36 cellular contexts compared by ENCODE assay signal in the genomic region with DNA sequence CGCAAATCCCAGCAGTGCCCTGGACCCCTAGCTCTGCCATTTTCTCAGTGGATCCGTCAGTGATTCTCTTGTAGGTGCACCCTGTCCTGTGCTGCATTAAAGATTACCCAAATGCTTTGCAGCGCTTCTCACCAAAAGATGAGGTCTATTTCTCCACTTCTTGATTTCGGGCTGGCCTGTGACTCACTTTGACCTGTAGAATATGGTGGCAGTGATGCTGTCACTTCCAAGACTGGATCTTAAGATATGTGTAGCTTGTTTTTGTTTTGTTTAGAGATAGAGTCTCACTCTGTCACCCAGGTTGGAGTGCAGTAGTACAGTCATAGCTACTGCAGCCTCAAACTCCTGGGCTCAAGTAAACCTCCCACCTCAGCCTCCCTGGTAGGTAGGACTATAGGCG.
"Had no signal": no experiment of that assay in that cellular context is flagged by ENCODE, and none has a peak within 500 bp of the region (broad histone marks: within the 10 kb centered on the region; RNA-seq: fewer than 3 reads in every experiment).

No MANE protein-coding gene starts in this region.

- H3K4me3 ChIP-seq: adrenal gland, ascending aorta, breast epithelium, cardiac muscle cell, colonic mucosa had no signal

- H3K4me1 ChIP-seq: adrenal gland, ascending aorta, breast epithelium, colonic mucosa had no signal

- H3K4me3 Mint-ChIP-seq: activated CD4-positive, alpha-beta memory T cell treated with anti-CD3 and anti-CD28 coated beads for 36 hours; activated CD4-positive, alpha-beta T cell treated with anti-CD3 and anti-CD28 coated beads for 36 hours; activated CD4-positive, alpha-beta T cell treated with anti-CD3 and anti-CD28 coated beads, Interleukin-2, amount 10 ng/mL, durations not matched to agents 24 days and 14 days; activated CD8-positive, alpha-beta memory T cell treated with anti-CD3 and anti-CD28 coated beads, Interleukin-2, amount 10 ng/mL, durations not matched to agents 7 days and 5 days; activated CD8-positive, alpha-beta T cell treated with anti-CD3 and anti-CD28 coated beads, Interleukin-2, amount 10 ng/mL, durations not matched to agents 7 days and 5 days; activated naive CD4-positive, alpha-beta T cell treated with anti-CD3 and anti-CD28 coated beads for 36 hours; activated naive CD4-positive, alpha-beta T cell treated with anti-CD3 and anti-CD28 coated beads, Interleukin-2, amount 50 U/mL, for 24 hours; activated naive CD8-positive, alpha-beta T cell treated with anti-CD3 and anti-CD28 coated beads for 36 hours; activated naive CD8-positive, alpha-beta T cell treated with anti-CD3 and anti-CD28 coated beads, Interleukin-2, amount 50 U/mL, for 24 hours; activated T-cell treated with anti-CD3 and anti-CD28 coated beads, Interleukin-2, amount 50 U/mL, for 24 hours; activated T-cell treated with anti-CD3 and anti-CD28 coated beads, Interleukin-2, amount 50 U/mL, for 72 hours; brain; dendritic cell treated with granulocyte-macrophage colony-stimulating factor and Interleukin-4, amounts not matched to agents 40 ng/mL and 50 ng/mL, for 4 days; effector memory CD8-positive, alpha-beta T cell; T-helper 17 cell; T-helper 2 cell treated with Interferon-gamma antibody and Interleukin-4, amounts not matched to agents 5 μg/mL and 100 μg/mL, for 36 hours had no signal

- H3K27me3 ChIP-seq: adrenal gland, ascending aorta, breast epithelium, cardiac muscle cell, colonic mucosa had no signal

- FAIRE-seq: endometrium, endothelial cell of umbilical vein, frontal cortex had no signal

- H3K9me3 ChIP-seq: adrenal gland, ascending aorta, breast epithelium, colonic mucosa had no signal

- H3K27ac Mint-ChIP-seq: activated CD4-positive, alpha-beta memory T cell treated with anti-CD3 and anti-CD28 coated beads for 36 hours; activated CD4-positive, alpha-beta T cell treated with anti-CD3 and anti-CD28 coated beads for 36 hours; activated CD4-positive, alpha-beta T cell treated with anti-CD3 and anti-CD28 coated beads, Interleukin-2, amount 10 ng/mL, durations not matched to agents 24 days and 14 days; activated CD8-positive, alpha-beta memory T cell treated with anti-CD3 and anti-CD28 coated beads, Interleukin-2, amount 10 ng/mL, durations not matched to agents 7 days and 5 days; activated CD8-positive, alpha-beta T cell treated with anti-CD3 and anti-CD28 coated beads, Interleukin-2, amount 10 ng/mL, durations not matched to agents 7 days and 5 days; activated naive CD4-positive, alpha-beta T cell treated with anti-CD3 and anti-CD28 coated beads for 36 hours; activated naive CD4-positive, alpha-beta T cell treated with anti-CD3 and anti-CD28 coated beads, Interleukin-2, amount 50 U/mL, for 24 hours; activated naive CD8-positive, alpha-beta T cell treated with anti-CD3 and anti-CD28 coated beads for 36 hours; activated naive CD8-positive, alpha-beta T cell treated with anti-CD3 and anti-CD28 coated beads, Interleukin-2, amount 50 U/mL, for 24 hours; activated T-cell treated with anti-CD3 and anti-CD28 coated beads, Interleukin-2, amount 50 U/mL, for 24 hours; activated T-cell treated with anti-CD3 and anti-CD28 coated beads, Interleukin-2, amount 50 U/mL, for 72 hours; brain; dendritic cell treated with granulocyte-macrophage colony-stimulating factor and Interleukin-4, amounts not matched to agents 40 ng/mL and 50 ng/mL, for 4 days; effector memory CD8-positive, alpha-beta T cell; T-helper 17 cell; T-helper 2 cell treated with Interferon-gamma antibody and Interleukin-4, amounts not matched to agents 5 μg/mL and 100 μg/mL, for 36 hours had no signal

- H3K9me3 Mint-ChIP-seq: activated CD4-positive, alpha-beta memory T cell treated with anti-CD3 and anti-CD28 coated beads for 36 hours; activated CD4-positive, alpha-beta T cell treated with anti-CD3 and anti-CD28 coated beads, Interleukin-2, amount 10 ng/mL, durations not matched to agents 24 days and 14 days; activated naive CD4-positive, alpha-beta T cell treated with anti-CD3 and anti-CD28 coated beads for 36 hours; activated naive CD4-positive, alpha-beta T cell treated with anti-CD3 and anti-CD28 coated beads, Interleukin-2, amount 50 U/mL, for 24 hours; activated naive CD8-positive, alpha-beta T cell treated with anti-CD3 and anti-CD28 coated beads for 36 hours; activated naive CD8-positive, alpha-beta T cell treated with anti-CD3 and anti-CD28 coated beads, Interleukin-2, amount 50 U/mL, for 24 hours; activated T-cell treated with anti-CD3 and anti-CD28 coated beads, Interleukin-2, amount 50 U/mL, for 24 hours; activated T-cell treated with anti-CD3 and anti-CD28 coated beads, Interleukin-2, amount 50 U/mL, for 72 hours; dendritic cell treated with granulocyte-macrophage colony-stimulating factor and Interleukin-4, amounts not matched to agents 40 ng/mL and 50 ng/mL, for 4 days; effector memory CD8-positive, alpha-beta T cell; T-helper 2 cell treated with Interferon-gamma antibody and Interleukin-4, amounts not matched to agents 5 μg/mL and 100 μg/mL, for 36 hours had no signal

- ATAC-seq: activated CD4-positive, alpha-beta T cell treated with anti-CD3 and anti-CD28 coated beads for 36 hours; activated CD8-positive, alpha-beta memory T cell treated with anti-CD3 and anti-CD28 coated beads, Interleukin-2, amount 10 ng/mL, durations not matched to agents 7 days and 5 days; activated CD8-positive, alpha-beta T cell treated with anti-CD3 and anti-CD28 coated beads, Interleukin-2, amount 10 ng/mL, durations not matched to agents 7 days and 5 days; activated naive CD8-positive, alpha-beta T cell treated with anti-CD3 and anti-CD28 coated beads, Interleukin-2, amount 50 U/mL, for 24 hours; activated T-cell treated with anti-CD3 and anti-CD28 coated beads, Interleukin-2, amount 50 U/mL, for 72 hours; effector memory CD8-positive, alpha-beta T cell; esophagus mucosa; T-helper 17 cell had no signal

- H3K27ac ChIP-seq: adrenal gland, ascending aorta, breast epithelium, cardiac muscle cell, colonic mucosa, epithelial cell of prostate had no signal

- DNase-seq: activated CD4-positive, alpha-beta memory T cell treated with anti-CD3 and anti-CD28 coated beads for 36 hours; activated CD4-positive, alpha-beta T cell treated with anti-CD3 and anti-CD28 coated beads for 36 hours; activated CD4-positive, alpha-beta T cell treated with anti-CD3 and anti-CD28 coated beads, Interleukin-2, amount 10 ng/mL, durations not matched to agents 24 days and 14 days; activated CD4-positive, CD25-positive, alpha-beta regulatory T cell; activated CD4-positive, CD25-positive, alpha-beta regulatory T cell treated with anti-CD3 and anti-CD28 coated beads, Interleukin-2, amount 50 U/mL, for 72 hours; activated CD8-positive, alpha-beta memory T cell treated with anti-CD3 and anti-CD28 coated beads, Interleukin-2, amount 10 ng/mL, durations not matched to agents 7 days and 5 days; activated CD8-positive, alpha-beta memory T cell treated with anti-CD3 and anti-CD28 coated beads, Interleukin-2, amount 50 U/mL, for 4 hours; activated CD8-positive, alpha-beta T cell treated with anti-CD3 and anti-CD28 coated beads, Interleukin-2, amount 10 ng/mL, durations not matched to agents 7 days and 5 days; activated naive CD4-positive, alpha-beta T cell treated with anti-CD3 and anti-CD28 coated beads for 36 hours; activated naive CD8-positive, alpha-beta T cell treated with anti-CD3 and anti-CD28 coated beads for 36 hours; activated naive CD8-positive, alpha-beta T cell treated with anti-CD3 and anti-CD28 coated beads, Interleukin-2, amount 50 U/mL, for 24 hours; activated T-cell treated with anti-CD3 and anti-CD28 coated beads, Interleukin-2, amount 50 U/mL, for 24 hours; activated T-cell treated with anti-CD3 and anti-CD28 coated beads, Interleukin-2, amount 50 U/mL, for 72 hours; amygdala; central memory CD4-positive, alpha-beta T cell; cerebellar nuclear complex; colonic mucosa; effector CD4-positive, alpha-beta T cell; effector memory CD8-positive, alpha-beta T cell; foreskin fibroblast; T-helper 1 cell; T-helper 17 cell; T1000 had no signal

- H3K36me3 Mint-ChIP-seq: activated CD4-positive, alpha-beta memory T cell treated with anti-CD3 and anti-CD28 coated beads for 36 hours; activated CD8-positive, alpha-beta memory T cell treated with anti-CD3 and anti-CD28 coated beads, Interleukin-2, amount 10 ng/mL, durations not matched to agents 7 days and 5 days; activated naive CD8-positive, alpha-beta T cell treated with anti-CD3 and anti-CD28 coated beads for 36 hours; brain had no signal

- H3K27me3 Mint-ChIP-seq: activated CD4-positive, alpha-beta memory T cell treated with anti-CD3 and anti-CD28 coated beads for 36 hours; activated CD4-positive, alpha-beta T cell treated with anti-CD3 and anti-CD28 coated beads for 36 hours; activated naive CD4-positive, alpha-beta T cell treated with anti-CD3 and anti-CD28 coated beads, Interleukin-2, amount 50 U/mL, for 24 hours; activated naive CD8-positive, alpha-beta T cell treated with anti-CD3 and anti-CD28 coated beads for 36 hours; activated T-cell treated with anti-CD3 and anti-CD28 coated beads, Interleukin-2, amount 50 U/mL, for 24 hours had no signal

- H3K36me3 ChIP-seq: adrenal gland, ascending aorta, breast epithelium, cardiac muscle cell, colonic mucosa had no signal
